8 cellular contexts compared by ENCODE assay signal in the genomic region with DNA sequence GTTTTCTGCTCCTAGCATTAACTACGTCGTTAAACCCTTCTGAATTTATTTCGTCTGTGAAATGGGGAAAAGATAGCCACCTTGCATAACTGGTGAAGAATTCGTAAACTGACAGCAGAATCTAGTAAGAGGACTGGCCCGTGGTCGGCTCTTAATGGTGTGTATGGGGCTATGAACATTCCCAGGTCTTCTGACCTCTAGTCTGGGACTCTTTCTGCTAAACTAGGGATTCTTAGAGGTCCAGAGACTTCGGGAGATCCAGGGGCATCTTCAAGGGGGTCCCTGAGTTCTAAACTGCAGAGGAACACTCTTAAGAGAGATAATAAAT.
DNase-seq lines count a peak whose midpoint lies in the region; ATAC-seq and TF ChIP-seq lines count a peak whose summit lies in the region.

No MANE protein-coding gene starts in this region.

- peak overlapping the region; percentile 96 for H3K4me2 ChIP-seq in parathyroid adenoma (ENCODE audit: low read length)

- H3K4me1 ChIP-seq in SJSA1 (replicated peaks) (peaks cover 20% of the 10 kb centered on the region), parathyroid adenoma (peaks cover 5% of the 10 kb centered on the region)

- H3K9me3 ChIP-seq in SJSA1 (replicated peaks): no peaks in the 10 kb centered on the region
- H3K9me3 ChIP-seq in parathyroid adenoma (ENCODE audit: control insufficient read depth, low read length): no peaks in the 10 kb centered on the region

- H3K27ac ChIP-seq in SJSA1: peak overlapping the region; percentile 31; the same call in 1 of the 2 replicates
- H3K27ac ChIP-seq in parathyroid adenoma: peak overlapping the region; percentile 73

- DNase-seq in GM06990 (ENCODE audit: extremely low read depth, insufficient read length) (no peak), SJSA1 (ENCODE audit: low read depth in 1 of 2, low spot score in 2 of 2) (no peak), fibroblast of mammary gland (ENCODE audit: low read depth) (no peak)

- no peaks in the 10 kb centered on the region for H3K27me3 ChIP-seq in GM06990 (replicated peaks; ENCODE audit: control insufficient read depth, insufficient read depth, low read length)
- no peaks in the 10 kb centered on the region for H3K27me3 ChIP-seq in SJSA1 (replicated peaks)
- H3K27me3 ChIP-seq in parathyroid adenoma (ENCODE audit: control insufficient read depth, insufficient read depth, low read length): no peaks in the 10 kb centered on the region

- H3K79me2 ChIP-seq in parathyroid adenoma: no peaks in the 10 kb centered on the region

- H3K36me3 ChIP-seq in GM06990 (ENCODE audit: control insufficient read depth, insufficient read depth, low read length) (no peaks in the 10 kb centered on the region), SJSA1 (no peaks in the 10 kb centered on the region), parathyroid adenoma (ENCODE audit: control insufficient read depth, insufficient read depth, low read length) (no peaks in the 10 kb centered on the region)

- TF ChIP-seq CTCF in GM06990 (IDR thresholded peaks at IDR 0.05; ENCODE audit: insufficient read depth, low read length, poor library complexity, severe bottlenecking) (no peak), fibroblast of mammary gland (conservative IDR thresholded peaks at IDR 0.05; ENCODE audit: control insufficient read depth, insufficient read depth, low read depth, low read length) (no peak), parathyroid adenoma (IDR thresholded peaks at IDR 0.05) (no peak)

- H2AFZ ChIP-seq in parathyroid adenoma: peak overlapping the region; percentile 91

- H3K4me3 ChIP-seq in GM06990 (replicated peaks; ENCODE audit: low read depth, low read length) (peak overlapping the region; percentile 49), SJSA1 (peak overlapping the region; percentile 42), fibroblast of mammary gland (ENCODE audit: control insufficient read depth, low read depth, low read length) (peak overlapping the region; percentile 67), parathyroid adenoma (ENCODE audit: low read depth, low read length) (peak overlapping the region; percentile 96)

- no peak for ATAC-seq in GM21367 (IDR thresholded peaks at IDR 0.05; ENCODE audit: unreplicated experiment)
- ATAC-seq in HG02870 (IDR thresholded peaks at IDR 0.05; ENCODE audit: unreplicated experiment): no peak
- no peak for ATAC-seq in HG02571 (IDR thresholded peaks at IDR 0.05; ENCODE audit: unreplicated experiment)
- ATAC-seq in GM18517 (IDR thresholded peaks at IDR 0.05; ENCODE audit: unreplicated experiment): no peak

- H3K9ac ChIP-seq in parathyroid adenoma: no peak overlapping the region

Comparison
In these comparisons a context has a peak if more than half of its experiments do, and no peak if none do; other contexts are left out.
1. H3K4me3 ChIP-seq: peak in every context shown above with its lines; median percentile 96 in parathyroid adenoma; 67 in fibroblast of mammary gland; 49 in GM06990; 42 in SJSA1.